Comparison of ENCODE assay signal across 21 cellular contexts in the genomic region with DNA sequence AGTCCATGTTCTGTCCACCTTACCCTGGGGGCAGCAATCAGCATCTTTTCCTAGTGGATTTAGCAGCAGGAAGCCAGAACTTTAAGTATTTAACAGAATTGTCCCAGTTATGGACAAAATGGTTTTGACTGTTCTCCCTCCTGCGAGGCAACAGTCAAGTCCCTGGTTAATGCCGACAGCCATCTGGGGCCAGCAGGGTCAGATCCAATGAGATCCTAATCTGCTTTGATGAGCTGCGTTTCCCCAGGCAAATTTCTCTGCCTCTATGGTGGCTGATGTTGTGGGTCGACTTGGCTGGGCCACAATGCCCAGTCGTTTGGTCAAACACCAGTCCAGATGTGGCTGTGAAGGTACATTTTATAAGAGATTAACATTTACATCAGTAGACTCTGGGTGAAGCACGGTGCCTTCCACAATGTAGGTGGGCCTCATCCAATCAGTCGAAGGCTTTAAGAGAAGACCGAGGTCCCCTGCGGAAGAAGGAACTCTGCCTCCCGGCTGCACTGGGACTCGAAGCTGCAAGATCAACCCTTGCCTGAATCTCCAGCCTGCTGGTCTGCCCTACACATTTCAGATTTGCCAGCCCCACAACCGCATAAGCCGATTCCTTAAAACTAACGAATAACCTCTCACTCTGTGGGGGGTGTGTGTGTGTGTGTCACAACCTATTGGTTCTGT.
"Had no signal": no experiment of that assay in that cellular context is flagged by ENCODE, and none has a peak within 500 bp of the region (broad histone marks: within the 10 kb centered on the region; RNA-seq: fewer than 3 reads in every experiment).

No MANE protein-coding gene starts in this region.

- H3K27ac ChIP-seq: esophagus muscularis mucosa, gastroesophageal sphincter, heart left ventricle, neural progenitor cell, ovary, tibial artery had no signal

- H3K27me3 ChIP-seq: neural progenitor cell, ovary had no signal

- H3K9me3 ChIP-seq: mucosa of descending colon, ovary had no signal

- DNase-seq: activated CD4-positive, alpha-beta memory T cell treated with anti-CD3 and anti-CD28 coated beads, Interleukin-2, amount 10 ng/mL, durations not matched to agents 7 days and 5 days; activated CD4-positive, alpha-beta T cell treated with anti-CD3 and anti-CD28 coated beads for 48 hours; activated CD4-positive, CD25-positive, alpha-beta regulatory T cell; activated gamma-delta T cell treated with Interleukin-2 at 50 U/mL for 16 hours; activated T-cell treated with anti-CD3 and anti-CD28 coated beads, Interleukin-2, amount 50 U/mL, for 4 hours; cerebellar nuclear complex; cortex of kidney; effector CD4-positive, alpha-beta T cell; mucosa of descending colon; naive B cell; ovary; stimulated activated naive CD4-positive, alpha-beta T cell had no signal

- H3K27me3 Mint-ChIP-seq: activated CD4-positive, alpha-beta memory T cell treated with anti-CD3 and anti-CD28 coated beads, Interleukin-2, amount 10 ng/mL, durations not matched to agents 7 days and 5 days; activated naive CD8-positive, alpha-beta T cell; memory B cell had no signal

- H3K4me3 Mint-ChIP-seq: activated CD4-positive, alpha-beta memory T cell treated with anti-CD3 and anti-CD28 coated beads, Interleukin-2, amount 10 ng/mL, durations not matched to agents 7 days and 5 days; activated naive CD8-positive, alpha-beta T cell; activated T-cell treated with anti-CD3 and anti-CD28 coated beads, Interleukin-2, amount 50 U/mL, for 4 hours; memory B cell; naive B cell; neural progenitor cell; T-helper 2 cell treated with Interferon-gamma antibody and Interleukin-4, amounts not matched to agents 5 μg/mL and 100 μg/mL, for 36 hours had no signal

- H3K4me3 ChIP-seq: esophagus muscularis mucosa, gastroesophageal sphincter, heart left ventricle, mucosa of descending colon, neural progenitor cell, ovary, tibial artery had no signal

- H3K36me3 ChIP-seq: esophagus muscularis mucosa, gastroesophageal sphincter, heart left ventricle, neural progenitor cell, ovary, tibial artery had no signal

- H3K4me1 ChIP-seq: esophagus muscularis mucosa, gastroesophageal sphincter, heart left ventricle, tibial artery had no signal

- H3K36me3 Mint-ChIP-seq: activated naive CD8-positive, alpha-beta T cell; memory B cell; naive B cell; neural progenitor cell had no signal

- H3K27ac Mint-ChIP-seq: activated CD4-positive, alpha-beta memory T cell treated with anti-CD3 and anti-CD28 coated beads, Interleukin-2, amount 10 ng/mL, durations not matched to agents 7 days and 5 days; activated naive CD8-positive, alpha-beta T cell; memory B cell; naive B cell; neural progenitor cell; T-helper 2 cell treated with Interferon-gamma antibody and Interleukin-4, amounts not matched to agents 5 μg/mL and 100 μg/mL, for 36 hours had no signal

- H3K9me3 Mint-ChIP-seq: activated CD4-positive, alpha-beta memory T cell treated with anti-CD3 and anti-CD28 coated beads, Interleukin-2, amount 10 ng/mL, durations not matched to agents 7 days and 5 days; neural progenitor cell; T-helper 2 cell treated with Interferon-gamma antibody and Interleukin-4, amounts not matched to agents 5 μg/mL and 100 μg/mL, for 36 hours had no signal

- H3K4me1 Mint-ChIP-seq: memory B cell, naive B cell had no signal

- ATAC-seq: activated T-cell treated with anti-CD3 and anti-CD28 coated beads, Interleukin-2, amount 50 U/mL, for 4 hours; gastroesophageal sphincter; heart left ventricle; mucosa of descending colon; sciatic nerve had no signal
